In genomic region chr17:38463451-38463858, GRCh38 we compare ENCODE assay signal across 1 cellular context.
TF ChIP-seq lines count a peak whose summit lies in the region.

No MANE protein-coding gene starts in this region.

TF ChIP-seq in SK-N-SH, 30 proteins besides CTCF, POLR2A, EP300 and RAD21 (continued from another document):
- TF ChIP-seq REST (IDR thresholded peaks at IDR 0.05; ENCODE audit: low read depth, low read length) (no peak), ZBTB33 (IDR thresholded peaks at IDR 0.05; ENCODE audit: borderline replicate concordance, low read depth) (no peak), SIN3A (IDR thresholded peaks at IDR 0.05; ENCODE audit: borderline replicate concordance, low read depth, low read length) (no peak), IRF3 (IDR thresholded peaks at IDR 0.05; ENCODE audit: low read depth, low read length) (no peak)
